In genomic region chr20:62287759-62288534, GRCh38 we compare ENCODE assay signal across 16 cellular contexts.
"Had no signal": no experiment of that assay in that cellular context is flagged by ENCODE, and none has a peak within 500 bp of the region (broad histone marks: within the 10 kb centered on the region; RNA-seq: fewer than 3 reads in every experiment).

No MANE protein-coding gene starts in this region.

- H3K27me3 Mint-ChIP-seq: activated CD4-positive, alpha-beta memory T cell treated with anti-CD3 and anti-CD28 coated beads for 36 hours; activated naive CD8-positive, alpha-beta T cell treated with anti-CD3 and anti-CD28 coated beads for 36 hours; naive thymus-derived CD8-positive, alpha-beta T cell had no signal

- H3K4me3 Mint-ChIP-seq: activated CD4-positive, alpha-beta memory T cell treated with anti-CD3 and anti-CD28 coated beads for 36 hours; activated naive CD8-positive, alpha-beta T cell treated with anti-CD3 and anti-CD28 coated beads for 36 hours; activated T-cell treated with anti-CD3 and anti-CD28 coated beads, Interleukin-2, amount 50 U/mL, for 4 hours had no signal

- ATAC-seq: activated T-cell treated with anti-CD3 and anti-CD28 coated beads, Interleukin-2, amount 50 U/mL, for 4 hours; left lobe of liver; naive thymus-derived CD8-positive, alpha-beta T cell had no signal

- H3K27ac Mint-ChIP-seq: activated CD4-positive, alpha-beta memory T cell treated with anti-CD3 and anti-CD28 coated beads for 36 hours; activated naive CD8-positive, alpha-beta T cell treated with anti-CD3 and anti-CD28 coated beads for 36 hours had no signal

- H3K9me3 ChIP-seq: suprapubic skin had no signal

- H3K4me1 Mint-ChIP-seq: activated naive CD8-positive, alpha-beta T cell treated with anti-CD3 and anti-CD28 coated beads for 36 hours had no signal

- H3K27ac ChIP-seq: brain microvascular endothelial cell, suprapubic skin had no signal

- DNase-seq: activated CD4-positive, alpha-beta memory T cell treated with anti-CD3 and anti-CD28 coated beads for 36 hours; activated gamma-delta T cell; activated naive CD8-positive, alpha-beta T cell treated with anti-CD3 and anti-CD28 coated beads for 36 hours; activated T-cell treated with anti-CD3 and anti-CD28 coated beads, Interleukin-2, amount 50 U/mL, for 4 hours; amygdala; brain microvascular endothelial cell; mesenchymal stem cell; naive thymus-derived CD8-positive, alpha-beta T cell; retina; stimulated activated CD4-positive, alpha-beta T cell treated with anti-CD3 and anti-CD28 coated beads, Interleukin-15, amount 100 ng/mL, for 24 hours; stimulated activated CD4-positive, alpha-beta T cell treated with anti-CD3 and anti-CD28 coated beads, Interleukin-4, amount 100 ng/mL, for 24 hours; stimulated activated naive CD4-positive, alpha-beta T cell treated with Interleukin-2 at 50 U/mL for 16 hours; SW 1271; trophoblast cell had no signal

- H3K4me3 ChIP-seq: suprapubic skin had no signal

- H3K27me3 ChIP-seq: brain microvascular endothelial cell, suprapubic skin had no signal

- H3K9me3 Mint-ChIP-seq: activated CD4-positive, alpha-beta memory T cell treated with anti-CD3 and anti-CD28 coated beads for 36 hours; activated naive CD8-positive, alpha-beta T cell treated with anti-CD3 and anti-CD28 coated beads for 36 hours; activated T-cell treated with anti-CD3 and anti-CD28 coated beads, Interleukin-2, amount 50 U/mL, for 4 hours; naive thymus-derived CD8-positive, alpha-beta T cell had no signal
